9 cellular contexts compared by ENCODE assay signal in genomic region chr2:144703852-144704324, GRCh38.
A peak's percentile ranks its signal among the peaks of the same experiment; 100 is the strongest.
DNase-seq lines count a peak whose midpoint lies in the region; ATAC-seq, FAIRE-seq and TF ChIP-seq lines count a peak whose summit lies in the region.
"Had no signal": no experiment of that assay in that cellular context is flagged by ENCODE, and none has a peak within 500 bp of the region (broad histone marks: within the 10 kb centered on the region; RNA-seq: fewer than 3 reads in every experiment).

No MANE protein-coding gene starts in this region.

- peaks cover 29 to 45% of the 10 kb centered on the region in 2 donors for H3K4me1 Mint-ChIP-seq in stimulated activated naive B cell treated with anti-CD40 and anti-IgM and Interleukin-4, amounts not matched to agents 10 μg/mL and 1 μg/mL and 100 μg/mL, for 72 hours

- H3K9me2 ChIP-seq in OCI-LY1 (ENCODE audit: low read depth, low read length) (no peaks in the 10 kb centered on the region), MM.1S (replicated peaks; ENCODE audit: insufficient read depth, low read length) (no peaks in the 10 kb centered on the region)

- H3K27ac ChIP-seq in OCI-LY1 (ENCODE audit: low read depth, low read length, poor library complexity, severe bottlenecking), result peak overlapping the region; percentile 98
- no peak overlapping the region for H3K27ac ChIP-seq in MM.1S (ENCODE audit: low read length)
- H3K27ac ChIP-seq: 22Rv1 had no signal

- no peaks in the 10 kb centered on the region for H3K36me3 Mint-ChIP-seq in stimulated activated naive B cell treated with anti-CD40 and anti-IgM and Interleukin-4, amounts not matched to agents 10 μg/mL and 1 μg/mL and 100 μg/mL, for 72 hours

- peak; percentile 49 for DNase-seq in NK-92 treated with Interleukin-12 subunit alpha and Interleukin-12 subunit beta, amount 100 ng/mL, for 24 hours (lab: John Stamatoyannopoulos, UW)
- DNase-seq in NK-92 (lab: John Stamatoyannopoulos, UW; ENCODE audit: unreplicated experiment) (no peak), fibroblast of pulmonary artery (ENCODE audit: low read depth) (peak; percentile 87), MM.1S (no peak), frontal cortex (ENCODE audit: low spot score in 2 of 2) (no peak)
- DNase-seq in stimulated activated naive B cell treated with anti-CD40 and anti-IgM and Interleukin-4, amounts not matched to agents 10 μg/mL and 1 μg/mL and 100 μg/mL, for 72 hours, result peak; percentile 56

- no peaks in the 10 kb centered on the region for H3K79me2 ChIP-seq in OCI-LY1 (ENCODE audit: insufficient read depth, low read length)
- H3K79me2 ChIP-seq in MM.1S (ENCODE audit: low read length), result no peaks in the 10 kb centered on the region

- ATAC-seq in stimulated activated naive B cell treated with anti-CD40 and anti-IgM and Interleukin-4, amounts not matched to agents 10 μg/mL and 1 μg/mL and 100 μg/mL, for 72 hours (replicated peaks), result peak; percentile 91 to 92
- ATAC-seq in GM19035 (IDR thresholded peaks at IDR 0.05; ENCODE audit: unreplicated experiment), result no peak

- FAIRE-seq in frontal cortex (lab: Jason Lieb, UNC), result no peak

- no peaks in the 10 kb centered on the region for H3K9me3 Mint-ChIP-seq in stimulated activated naive B cell treated with anti-CD40 and anti-IgM and Interleukin-4, amounts not matched to agents 10 μg/mL and 1 μg/mL and 100 μg/mL, for 72 hours

- no peak overlapping the region for H2AFZ ChIP-seq in OCI-LY1 (ENCODE audit: low read length)
- no peak overlapping the region for H2AFZ ChIP-seq in MM.1S (ENCODE audit: low read length)

- peaks cover 11% of the 10 kb centered on the region; the same call in 1 of the 2 replicates for H3F3A ChIP-seq in OCI-LY1 (ENCODE audit: insufficient read depth, low read length)
- H3F3A ChIP-seq in MM.1S (ENCODE audit: insufficient read depth, low read length), result no peaks in the 10 kb centered on the region

- peaks cover 79% of the 10 kb centered on the region for H3K4me1 ChIP-seq in OCI-LY1 (ENCODE audit: insufficient read depth, low read length, severe bottlenecking)
- no peaks in the 10 kb centered on the region for H3K4me1 ChIP-seq in MM.1S (ENCODE audit: low read length)

- no peaks in the 10 kb centered on the region for H3K27me3 Mint-ChIP-seq in stimulated activated naive B cell treated with anti-CD40 and anti-IgM and Interleukin-4, amounts not matched to agents 10 μg/mL and 1 μg/mL and 100 μg/mL, for 72 hours

- peak overlapping the region; percentile 55 for H3K9ac ChIP-seq in OCI-LY1 (ENCODE audit: low read length)
- no peak overlapping the region for H3K9ac ChIP-seq in MM.1S (ENCODE audit: low read length)

- TF ChIP-seq CTCF in OCI-LY1 (IDR thresholded peaks at IDR 0.05; ENCODE audit: low read length) (no peak), fibroblast of pulmonary artery (IDR thresholded peaks at IDR 0.05; ENCODE audit: low read length, missing control alignments) (no peak), MM.1S (IDR thresholded peaks at IDR 0.05; ENCODE audit: low read length) (no peak)

- H3K4me3 ChIP-seq in OCI-LY1 (ENCODE audit: low read depth, low read length, poor library complexity, severe bottlenecking) (peak overlapping the region; percentile 11), fibroblast of pulmonary artery (replicated peaks; ENCODE audit: low read depth, low read length) (no peak overlapping the region), MM.1S (ENCODE audit: low read length) (no peak overlapping the region)

- no peak overlapping the region for H3K4me3 Mint-ChIP-seq in stimulated activated naive B cell treated with anti-CD40 and anti-IgM and Interleukin-4, amounts not matched to agents 10 μg/mL and 1 μg/mL and 100 μg/mL, for 72 hours

- no peaks in the 10 kb centered on the region; the same call in 1 of the 2 replicates for H3K9me3 ChIP-seq in OCI-LY1 (ENCODE audit: low read length)
- no peaks in the 10 kb centered on the region for H3K9me3 ChIP-seq in MM.1S (replicated peaks; ENCODE audit: insufficient read depth, low read length)

- H3K27me3 ChIP-seq in OCI-LY1 (ENCODE audit: insufficient read depth, low read length), result no peaks in the 10 kb centered on the region
- H3K27me3 ChIP-seq in MM.1S (replicated peaks; ENCODE audit: insufficient read depth, low read length), result no peaks in the 10 kb centered on the region

- H4K20me1 ChIP-seq in OCI-LY1 (ENCODE audit: insufficient read depth, low read length) (no peaks in the 10 kb centered on the region), MM.1S (ENCODE audit: insufficient read depth, low read length) (no peaks in the 10 kb centered on the region)

- no peak overlapping the region for H3K27ac Mint-ChIP-seq in stimulated activated naive B cell treated with anti-CD40 and anti-IgM and Interleukin-4, amounts not matched to agents 10 μg/mL and 1 μg/mL and 100 μg/mL, for 72 hours

- H3K36me3 ChIP-seq in OCI-LY1 (ENCODE audit: insufficient read depth, low read length), result no peaks in the 10 kb centered on the region
- H3K36me3 ChIP-seq in MM.1S (replicated peaks; ENCODE audit: insufficient read depth, low read length), result no peaks in the 10 kb centered on the region

- H3K4me2 ChIP-seq in OCI-LY1 (ENCODE audit: low read length) (peak overlapping the region; percentile 45), MM.1S (ENCODE audit: low read depth, low read length) (no peak overlapping the region)

Comparison
In these comparisons a context has a peak if more than half of its experiments do, and no peak if none do; other contexts are left out.
1. DNase-seq: peak in NK-92 treated with Interleukin-12 subunit alpha and Interleukin-12 subunit beta, amount 100 ng/mL, for 24 hours (single experiment), fibroblast of pulmonary artery (single experiment) and stimulated activated naive B cell treated with anti-CD40 and anti-IgM and Interleukin-4, amounts not matched to agents 10 μg/mL and 1 μg/mL and 100 μg/mL, for 72 hours (single experiment); none in NK-92 (single experiment), MM.1S (single experiment) and frontal cortex (0 of 2).